10 cellular contexts compared by ENCODE assay signal in genomic region chr1:151831605-151832004, GRCh38. TPM values are rescaled to one million over a fixed set of nuclear protein-coding genes. Genes with fewer than 3 reads are reported as not detected.
DNase-seq lines count a peak whose midpoint lies in the region; ATAC-seq and TF ChIP-seq lines count a peak whose summit lies in the region.
"Had no signal": no experiment of that assay in that cellular context is flagged by ENCODE, and none has a peak within 500 bp of the region (broad histone marks: within the 10 kb centered on the region; RNA-seq: fewer than 3 reads in every experiment).

Gene RORC, minus strand, starts transcription at chr1:151831802. Its CDS starts 38 bp downstream, at chr1:151831764.

- no TSS peak for BruUV-seq in mammary epithelial cell (replicated peaks; lab: Mats Ljungman, UMichigan)

- no peaks in the 10 kb centered on the region for H3K79me2 ChIP-seq in mammary epithelial cell (ENCODE audit: insufficient read depth, low read length)

- no peaks in the 10 kb centered on the region for H3K36me3 ChIP-seq in BLaER1 treated with 17β-estradiol and CSF1 and Interleukin-3, amounts not matched to agents 10 nM and 100 nM
- H3K36me3 ChIP-seq in mammary epithelial cell (ENCODE audit: insufficient read depth, low read length) (no peaks in the 10 kb centered on the region), mucosa of descending colon (ENCODE audit: low read depth) (no peaks in the 10 kb centered on the region)

- H3K4me1 ChIP-seq in BLaER1 treated with 17β-estradiol and CSF1 and Interleukin-3, amounts not matched to agents 10 nM and 100 nM = peaks cover 84 to 100% (median 96%) of the 10 kb centered on the region in 10 experiments
- peaks cover 28% of the 10 kb centered on the region for H3K4me1 ChIP-seq in mammary epithelial cell (ENCODE audit: insufficient read depth, low read length)
- H3K4me1 ChIP-seq in mucosa of descending colon (ENCODE audit: low read depth) = peaks cover 20% of the 10 kb centered on the region

- CTCF ChIA-PET in mammary epithelial cell (lab: Charles Lee; ENCODE audit: low non-redundant PET) = no interaction called here

- H3K4me2 ChIP-seq in BLaER1 treated with 17β-estradiol and CSF1 and Interleukin-3, amounts not matched to agents 10 nM and 100 nM = peak within 1 kb of the TSS; percentile 65 to 100 (median 97)
- H3K4me2 ChIP-seq in mammary epithelial cell (ENCODE audit: insufficient read depth, low read depth, low read length) = no peak within 1 kb of the TSS

- in situ Hi-C loops in mammary epithelial cell (cut with MboI; ENCODE audit: low sequenced_read_pairs in 2 of 2) = loop anchor here (10.0 to 25.0 kb wide), 4 partner anchors 97 to 397 kb away; partner anchors contain the start of gene TUFT1 (in 1 of the 2)

- no peaks in the 10 kb centered on the region for H3K9me3 ChIP-seq in BLaER1 treated with 17β-estradiol and CSF1 and Interleukin-3, amounts not matched to agents 10 nM and 100 nM (replicated peaks in 1 of 11)
- no peaks in the 10 kb centered on the region for H3K9me3 ChIP-seq in mammary epithelial cell (replicated peaks; ENCODE audit: insufficient read depth, low read length)
- no peaks in the 10 kb centered on the region for H3K9me3 ChIP-seq in mucosa of descending colon

- peak within 1 kb of the TSS in 1 of 11 experiments; percentile 19; a peak in 2 of 22 replicates for H3K9ac ChIP-seq in BLaER1 treated with 17β-estradiol and CSF1 and Interleukin-3, amounts not matched to agents 10 nM and 100 nM
- no peak within 1 kb of the TSS for H3K9ac ChIP-seq in mammary epithelial cell (ENCODE audit: insufficient read depth, low read length)

- dilution Hi-C loops in mammary epithelial cell (cut with HindIII; ENCODE audit: low sequenced_read_pairs) = no loop called here

- DNase-seq in NCI-H2029 treated with DMSO at 0.1 percent for 48 hours (lab: John Stamatoyannopoulos, UW) (peak; percentile 47), mammary epithelial cell (no peak), mucosa of descending colon (peak; percentile 76 to 84 (median 81)), NCI-H1694 treated with DMSO at 0.1 percent for 48 hours (lab: John Stamatoyannopoulos, UW) (no peak), superior temporal gyrus (ENCODE audit: extremely low spot score) (no peak)
- DNase-seq: COR-L47 had no signal

- TF ChIP-seq CTCF in mammary epithelial cell (conservative IDR thresholded peaks at IDR 0.05 in 1 of 2, IDR thresholded peaks at IDR 0.05 in 1 of 2; ENCODE audit: extremely low read depth in 1 of 2, insufficient read depth in 1 of 2, low read depth in 1 of 2, low read length in 2 of 2) (no peak), mucosa of descending colon (IDR thresholded peaks at IDR 0.05) (no peak)

- peak within 1 kb of the TSS; percentile 22 for H2AFZ ChIP-seq in mammary epithelial cell (ENCODE audit: low read depth, low read length)

- ATAC-seq in mucosa of descending colon (peak; percentile 75), HG03139 (IDR thresholded peaks at IDR 0.05; ENCODE audit: unreplicated experiment) (no peak), HG02852 (IDR thresholded peaks at IDR 0.05; ENCODE audit: unreplicated experiment) (no peak)

- no peak within 1 kb of the TSS for H3K4me3 ChIP-seq in BLaER1 treated with 17β-estradiol and CSF1 and Interleukin-3, amounts not matched to agents 10 nM and 100 nM
- H3K4me3 ChIP-seq in mammary epithelial cell (replicated peaks in 1 of 3; ENCODE audit: insufficient read depth in 1 of 3, low read depth in 2 of 3, low read length in 3 of 3) (peak within 1 kb of the TSS in 1 of 3 experiments; percentile 24), mucosa of descending colon (no peak within 1 kb of the TSS)

- H3K27ac ChIP-seq in BLaER1 treated with 17β-estradiol and CSF1 and Interleukin-3, amounts not matched to agents 10 nM and 100 nM = no peak within 1 kb of the TSS
- no peak within 1 kb of the TSS for H3K27ac ChIP-seq in mammary epithelial cell (ENCODE audit: insufficient read depth, low read depth, low read length)

- 47% methylated on average over 5 of the region's 5 CpGs for WGBS in mammary epithelial cell (ENCODE audit: low coverage, missing lambda C conversion rate)

- peaks cover 0 to 12% (median 0%) of the 10 kb centered on the region in 11 experiments; a peak in 4 of 22 replicates for H4K20me1 ChIP-seq in BLaER1 treated with 17β-estradiol and CSF1 and Interleukin-3, amounts not matched to agents 10 nM and 100 nM
- H4K20me1 ChIP-seq in mammary epithelial cell (ENCODE audit: insufficient read depth, low read length) = no peaks in the 10 kb centered on the region

- peaks cover 0 to 10% (median 7%) of the 10 kb centered on the region in 11 experiments; a peak in 18 of 22 replicates for H3K27me3 ChIP-seq in BLaER1 treated with 17β-estradiol and CSF1 and Interleukin-3, amounts not matched to agents 10 nM and 100 nM
- no peaks in the 10 kb centered on the region for H3K27me3 ChIP-seq in mammary epithelial cell (ENCODE audit: insufficient read depth, low read length)

- intact Hi-C loops in mammary epithelial cell (cut with micrococcal nuclease) (no loop called here), mucosa of descending colon (cut with DNase I, micrococcal nuclease) (no loop called here)

RNA-seq across cellular contexts. Expression of gene RORC, which starts in this region (rescaled TPM):
- total RNA-seq in mammary epithelial cell (under 1 TPM in 1 of 2 donors, not detected in 1; 0.33 TPM), mucosa of descending colon (10 to 100 TPM in 2 of 3 donors, 1 to 10 TPM in 1; 9.5 to 29.5 (median 17.7) TPM)
- 0.09 TPM for polyA plus RNA-seq in mammary epithelial cell
- polyA minus RNA-seq in mammary epithelial cell = 0.26 TPM
- total RNA-seq: dermis microvascular lymphatic vessel endothelial cell had no signal

Comparison
In these comparisons a context has a peak if more than half of its experiments do, and no peak if none do; other contexts are left out.
1. RNA of gene RORC (total RNA-seq): 9.5 to 29.5 TPM in mucosa of descending colon; 0.33 TPM in mammary epithelial cell; every median in the first group is over 4 times any median in the second.
2. DNase-seq: peak in NCI-H2029 treated with DMSO at 0.1 percent for 48 hours (single experiment) and mucosa of descending colon (3 of 3); none in mammary epithelial cell (single experiment), NCI-H1694 treated with DMSO at 0.1 percent for 48 hours (single experiment) and superior temporal gyrus (single experiment).